Comparison of ENCODE assay signal across 8 cellular contexts in the genomic region with DNA sequence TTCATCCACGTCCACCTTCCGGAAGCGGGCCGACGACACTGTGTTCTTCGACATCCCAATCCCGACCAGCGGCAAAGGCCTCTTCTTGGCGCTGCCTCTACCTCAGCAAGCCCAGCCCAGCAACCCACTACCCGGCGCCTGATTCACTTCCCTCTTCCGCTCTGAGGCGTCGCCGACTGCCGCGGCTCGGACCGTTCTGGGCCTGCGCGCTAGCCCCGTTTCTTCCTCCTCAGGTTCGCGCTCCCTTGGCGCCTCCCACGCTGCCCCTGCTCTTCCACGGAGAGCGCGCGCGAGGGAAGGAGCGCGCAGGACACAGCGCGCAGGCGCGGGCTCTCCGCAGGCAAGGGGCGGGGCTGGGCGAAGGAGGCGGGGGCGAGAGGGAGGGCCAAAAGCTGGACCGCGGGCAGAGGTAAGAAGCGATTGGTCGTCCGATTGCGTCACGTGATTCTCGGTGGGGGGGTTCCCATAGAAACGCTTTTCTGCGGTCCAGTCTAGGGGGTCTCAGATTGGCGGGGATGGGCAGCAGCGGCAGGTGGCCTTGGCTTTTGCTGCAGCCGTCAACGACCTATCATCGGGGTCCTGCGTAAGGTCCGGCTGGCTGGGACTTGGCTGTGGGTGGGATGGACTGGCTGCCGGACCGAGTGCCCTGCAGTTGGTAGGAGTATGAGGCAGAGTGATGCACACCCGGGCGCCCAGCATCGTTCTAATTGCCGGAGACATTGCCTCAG. TPM values are rescaled to one million over a fixed set of nuclear protein-coding genes. Genes with fewer than 3 reads are reported as not detected.
DNase-seq lines count a peak whose midpoint lies in the region; ATAC-seq and TF ChIP-seq lines count a peak whose summit lies in the region.

A gene (minus strand): TSS at position 178 of the 728 bp plus-strand sequence. CDS start 124 bp downstream, at position 54.

- peak; percentile 96 for DNase-seq in GM13976 (ENCODE audit: low spot score)
- peak; percentile 97 for DNase-seq in NCI-H1694 treated with DMSO at 0.1 percent for 48 hours (lab: John Stamatoyannopoulos, UW)
- DNase-seq in T-helper 17 cell, result peak; percentile 91 to 94 (median 93)
- peak; percentile 85 to 99 (median 96) for DNase-seq in amygdala (lab: John Stamatoyannopoulos, UW)
- peak; percentile 96 for DNase-seq in left ventricle myocardium inferior
- peak; percentile 94 for DNase-seq in prostate gland (ENCODE audit: low spot score)

- in situ Hi-C loops in GM13976 (cut with MboI; ENCODE audit: low sequenced_read_pairs, unreplicated experiment), result no loop called here

- H3K4me1 Mint-ChIP-seq in T-helper 17 cell, result peaks cover 31% of the 10 kb centered on the region

- H3K27me3 Mint-ChIP-seq in T-helper 17 cell, result no peaks in the 10 kb centered on the region

- H3K27ac Mint-ChIP-seq in T-helper 17 cell, result peak within 1 kb of the TSS; percentile 98

- H3K9me3 ChIP-seq in T-helper 17 cell (ENCODE audit: control insufficient read depth, low read length, poor library complexity, severe bottlenecking) (no peaks in the 10 kb centered on the region), left ventricle myocardium inferior (replicated peaks) (no peaks in the 10 kb centered on the region), prostate gland (no peaks in the 10 kb centered on the region)

- WGBS in prostate gland, result under 1% methylated on average over 62 of the region's 65 CpGs
- under 1% methylated on average over 65 of the region's 65 CpGs for WGBS in urinary bladder

- peaks cover 6% of the 10 kb centered on the region for H3K36me3 Mint-ChIP-seq in T-helper 17 cell (ENCODE audit: low read depth)

- peak within 1 kb of the TSS; percentile 100 for H3K4me3 Mint-ChIP-seq in T-helper 17 cell

- H3K4me1 ChIP-seq in left ventricle myocardium inferior (peaks cover 62% of the 10 kb centered on the region), prostate gland (replicated peaks) (no peaks in the 10 kb centered on the region), urinary bladder (ENCODE audit: insufficient read depth) (no peaks in the 10 kb centered on the region)

- ATAC-seq in HG02884 (IDR thresholded peaks at IDR 0.05; ENCODE audit: unreplicated experiment), result peak; percentile 72
- ATAC-seq in T-helper 17 cell, result peak; percentile 91

- TF ChIP-seq CTCF in GM13976 (IDR thresholded peaks at IDR 0.05; ENCODE audit: borderline replicate concordance, control extremely low read depth, extremely low read depth, insufficient read depth, missing control alignments) (no peak), left ventricle myocardium inferior (IDR thresholded peaks at IDR 0.05; ENCODE audit: borderline replicate concordance) (no peak), prostate gland (IDR thresholded peaks at IDR 0.05) (peak in 1 of 4 experiments; percentile 18)

- intact Hi-C loops in left ventricle myocardium inferior (cut with micrococcal nuclease), result loop anchor here (10.0 kb wide), 1 partner anchor 161 kb away; a partner anchor contains a TSS
- intact Hi-C loops in prostate gland (cut with DNase I), result loop anchor here (5.0 to 10.0 kb wide), 2 partner anchors 163 to 399 kb away; a partner anchor contains a TSS

- TF ChIP-seq POLR2A in prostate gland (IDR thresholded peaks at IDR 0.05), result peak; percentile 89

- H3K36me3 ChIP-seq in left ventricle myocardium inferior (peaks cover 5% of the 10 kb centered on the region), prostate gland (no peaks in the 10 kb centered on the region), urinary bladder (ENCODE audit: insufficient read depth) (no peaks in the 10 kb centered on the region)

- H3K27me3 ChIP-seq in left ventricle myocardium inferior (ENCODE audit: low read depth) (no peaks in the 10 kb centered on the region), prostate gland (replicated peaks; ENCODE audit: insufficient read depth) (no peaks in the 10 kb centered on the region)

- H3K4me3 ChIP-seq in left ventricle myocardium inferior (peak within 1 kb of the TSS; percentile 86), prostate gland (peak within 1 kb of the TSS; percentile 83 to 93), urinary bladder (ENCODE audit: low read depth, low read length) (peak within 1 kb of the TSS; percentile 89)

- peak within 1 kb of the TSS; percentile 97 for H3K27ac ChIP-seq in left ventricle myocardium inferior (replicated peaks)
- H3K27ac ChIP-seq in prostate gland, result peak within 1 kb of the TSS; percentile 87 to 90
- H3K27ac ChIP-seq in urinary bladder (ENCODE audit: low read depth), result peak within 1 kb of the TSS; percentile 97

RNA-seq across cellular contexts. Expression of the gene that starts here (rescaled TPM):
- total RNA-seq in T-helper 17 cell (10 to 100 TPM; 62.1 to 69.4 TPM), left ventricle myocardium inferior (33.6 TPM), prostate gland (10 to 100 TPM; 62.9 to 92.8 TPM), urinary bladder (145 TPM)
- 104 TPM for polyA plus RNA-seq in urinary bladder

Comparison
In these comparisons a context has a peak if more than half of its experiments do, and no peak if none do; other contexts are left out.
1. Peak in every context shown above with its lines: DNase-seq, ATAC-seq, H3K4me3 ChIP-seq and H3K27ac ChIP-seq.